Comparison of ENCODE assay signal across 25 cellular contexts in the genomic region with DNA sequence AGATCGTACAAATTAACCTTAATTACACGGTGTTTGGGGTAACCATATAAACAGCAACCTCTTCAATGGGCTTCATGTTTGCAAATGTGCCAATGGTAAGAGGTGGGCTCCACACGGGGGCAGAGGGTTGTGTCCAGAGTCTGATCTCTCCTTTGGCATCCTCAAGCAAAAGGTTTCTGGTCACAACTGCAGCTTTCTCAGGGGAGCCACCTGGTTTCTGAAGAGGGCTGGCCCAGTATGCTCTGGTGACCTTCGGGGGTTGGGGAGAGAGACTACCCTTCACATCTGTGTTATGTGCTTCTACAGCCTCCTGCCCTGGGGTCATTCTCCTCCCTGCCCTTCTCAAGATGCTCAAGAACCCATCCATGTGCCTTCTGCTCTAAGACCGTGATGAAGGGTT.
DNase-seq lines count a peak whose midpoint lies in the region; ATAC-seq, FAIRE-seq and TF ChIP-seq lines count a peak whose summit lies in the region.
"Had no signal": no experiment of that assay in that cellular context is flagged by ENCODE, and none has a peak within 500 bp of the region (broad histone marks: within the 10 kb centered on the region; RNA-seq: fewer than 3 reads in every experiment).

No MANE protein-coding gene starts in this region.

- no peak for ATAC-seq in lung (ENCODE audit: insufficient read depth, low FRiP score)
- ATAC-seq: A549; CD8-positive, alpha-beta T cell had no signal

- peaks cover 5% of the 10 kb centered on the region for H3K9me3 Mint-ChIP-seq in activated CD4-positive, alpha-beta T cell treated with anti-CD3 and anti-CD28 coated beads, Interleukin-2, amount 10 ng/mL, durations not matched to agents 24 days and 14 days

- WGBS in lung, 2 donors: 82 to 85% methylated on average over 5 of the region's 5 CpGs

- no peak overlapping the region for H3K27ac ChIP-seq in lung (ENCODE audit: low read depth in 1 of 2, low read length in 1 of 2)
- H3K27ac ChIP-seq: 22Rv1; A549; BLaER1 treated with 17β-estradiol and CSF1 and Interleukin-3, amounts not matched to agents 10 nM and 100 nM; C4-2B had no signal

- no peak overlapping the region for H3K4me3 Mint-ChIP-seq in activated CD4-positive, alpha-beta T cell treated with anti-CD3 and anti-CD28 coated beads, Interleukin-2, amount 10 ng/mL, durations not matched to agents 24 days and 14 days
- H3K4me3 Mint-ChIP-seq: B cell; CD4-positive, alpha-beta T cell; CD8-positive, alpha-beta T cell had no signal

- H3K27me3 Mint-ChIP-seq in activated CD4-positive, alpha-beta T cell treated with anti-CD3 and anti-CD28 coated beads, Interleukin-2, amount 10 ng/mL, durations not matched to agents 24 days and 14 days: no peaks in the 10 kb centered on the region
- H3K27me3 Mint-ChIP-seq: B cell had no signal

- H3K36me3 Mint-ChIP-seq in activated CD4-positive, alpha-beta T cell treated with anti-CD3 and anti-CD28 coated beads, Interleukin-2, amount 10 ng/mL, durations not matched to agents 24 days and 14 days (ENCODE audit: low read depth): no peaks in the 10 kb centered on the region
- H3K36me3 Mint-ChIP-seq: CD8-positive, alpha-beta T cell had no signal

- no peak for FAIRE-seq in D721Med (lab: Jason Lieb, UNC)
- FAIRE-seq: A549, G401.6, GM12891, GM19239 had no signal

- intact Hi-C loops in activated CD4-positive, alpha-beta T cell treated with anti-CD3 and anti-CD28 coated beads, Interleukin-2, amount 10 ng/mL, durations not matched to agents 24 days and 14 days (cut with micrococcal nuclease): no loop called here

- no peak overlapping the region for H3K4me3 ChIP-seq in lung
- H3K4me3 ChIP-seq: A549; BLaER1 treated with 17β-estradiol and CSF1 and Interleukin-3, amounts not matched to agents 10 nM and 100 nM had no signal

- H3K27ac Mint-ChIP-seq in activated CD4-positive, alpha-beta T cell treated with anti-CD3 and anti-CD28 coated beads, Interleukin-2, amount 10 ng/mL, durations not matched to agents 24 days and 14 days: no peak overlapping the region
- H3K27ac Mint-ChIP-seq: B cell; CD4-positive, alpha-beta T cell; CD8-positive, alpha-beta T cell had no signal

- H3K9me3 ChIP-seq in lung (ENCODE audit: control insufficient read depth in 2 of 2, insufficient read depth in 1 of 2, low read length in 1 of 2): peaks cover 0 to 5% of the 10 kb centered on the region in 2 donors
- H3K9me3 ChIP-seq: Caco-2 had no signal

- no peak for TF ChIP-seq CTCF in lung (IDR thresholded peaks at IDR 0.05; ENCODE audit: control extremely low read depth, extremely low read depth)
- TF ChIP-seq CTCF in D721Med (IDR thresholded peaks at IDR 0.05; ENCODE audit: insufficient read depth, missing control alignments): no peak

- no peaks in the 10 kb centered on the region for H3K4me1 Mint-ChIP-seq in activated CD4-positive, alpha-beta T cell treated with anti-CD3 and anti-CD28 coated beads, Interleukin-2, amount 10 ng/mL, durations not matched to agents 24 days and 14 days
- H3K4me1 Mint-ChIP-seq: B cell had no signal

- H3K27me3 ChIP-seq in lung (ENCODE audit: control insufficient read depth, insufficient read depth): no peaks in the 10 kb centered on the region

- no peaks in the 10 kb centered on the region for H3K4me1 ChIP-seq in lung (ENCODE audit: control insufficient read depth in 2 of 2, insufficient read depth in 2 of 2, low read length in 2 of 2)
- H3K4me1 ChIP-seq: A549, Caco-2 had no signal

- peak; percentile 35 for DNase-seq in activated CD4-positive, alpha-beta T cell treated with anti-CD3 and anti-CD28 coated beads, Interleukin-2, amount 10 ng/mL, durations not matched to agents 24 days and 14 days
- DNase-seq in activated CD4-positive, alpha-beta T cell treated with anti-CD3 and anti-CD28 coated beads, Interleukin-2, amount 50 U/mL, for 48 hours: no peak
- DNase-seq in ecto neural progenitor cell (ENCODE audit: low spot score): peak; percentile 16
- peak; percentile 24 for DNase-seq in lung (ENCODE audit: low spot score)
- DNase-seq in ureter (ENCODE audit: low spot score): peak; percentile 18
- no peak for DNase-seq in D721Med (ENCODE audit: insufficient read length, low spot score)
- no peak for DNase-seq in NCI-H446 (lab: John Stamatoyannopoulos, UW)
- DNase-seq: AML-193; Caco-2; Calu3; CD4-positive, alpha-beta T cell; DMS 273 treated with DMSO at 0.1 percent for 48 hours; DMS153; DMS53; DMS79; GF-D8 had no signal

- H3K36me3 ChIP-seq in lung (ENCODE audit: control insufficient read depth in 2 of 2, insufficient read depth in 2 of 2, low read length in 2 of 2): no peaks in the 10 kb centered on the region
- H3K36me3 ChIP-seq: BLaER1 treated with 17β-estradiol and CSF1 and Interleukin-3, amounts not matched to agents 10 nM and 100 nM had no signal

Comparison
In these comparisons a context has a peak if more than half of its experiments do, and no peak if none do; other contexts are left out.
1. DNase-seq: peak in activated CD4-positive, alpha-beta T cell treated with anti-CD3 and anti-CD28 coated beads, Interleukin-2, amount 10 ng/mL, durations not matched to agents 24 days and 14 days (single experiment), ecto neural progenitor cell (single experiment), lung (single experiment) and ureter (single experiment); none in activated CD4-positive, alpha-beta T cell treated with anti-CD3 and anti-CD28 coated beads, Interleukin-2, amount 50 U/mL, for 48 hours (0 of 2), D721Med (single experiment) and NCI-H446 (0 of 2).